In genomic region chrX:53685711-53686110, GRCh38 we compare ENCODE assay signal across 1 cellular context.
TF ChIP-seq lines count a peak whose summit lies in the region.

No MANE protein-coding gene starts in this region.

TF ChIP-seq in liver, 16 proteins besides CTCF, POLR2A, EP300 and RAD21 (continued from another document):
- TF ChIP-seq HNF4A (conservative IDR thresholded peaks at IDR 0.05) (no peak), EGR1 (IDR thresholded peaks at IDR 0.05; ENCODE audit: low read depth in 2 of 2) (no peak), NR2F2 (IDR thresholded peaks at IDR 0.05) (no peak), MAX (IDR thresholded peaks at IDR 0.05) (no peak), JUND (IDR thresholded peaks at IDR 0.05) (no peak)
TF ChIP-seq in liver: peak in this region for 0.
